In genomic region chr2:207625014-207625755, GRCh38 we compare ENCODE assay signal across 8 cellular contexts. TPM values are rescaled to one million over a fixed set of nuclear protein-coding genes. Genes with fewer than 3 reads are reported as not detected.
DNase-seq lines count a peak whose midpoint lies in the region; ATAC-seq and TF ChIP-seq lines count a peak whose summit lies in the region.

METTL21A (minus strand) TSS chr2:207625394; CDS start chr2:207624375, 1,019 bp downstream.

- peak within 1 kb of the TSS; percentile 48 for H2BK5ac ChIP-seq in trophoblast cell (ENCODE audit: low read depth, low read length, poor library complexity)

- H3K27me3 Mint-ChIP-seq in activated naive CD8-positive, alpha-beta T cell treated with anti-CD3 and anti-CD28 coated beads, Interleukin-2, amount 10 ng/mL, durations not matched to agents 7 days and 5 days, result no peaks in the 10 kb centered on the region

- TF ChIP-seq POLR2A in transverse colon (IDR thresholded peaks at IDR 0.05), result peak; percentile 41

- peak within 1 kb of the TSS; percentile 25 for H2BK12ac ChIP-seq in trophoblast cell (ENCODE audit: low read length)

- WGBS in trophoblast cell (ENCODE audit: extremely low coverage, insufficient coverage, insufficient read length), result no CpG with 5 or more reads among the region's 79 CpGs
- 0% methylated on average over 45 of the region's 79 CpGs; no CpG with 5 or more reads in 1 of the 2 donors for WGBS in transverse colon (ENCODE audit: low coverage in 1 of 2), 2 donors

- H3K23ac ChIP-seq in trophoblast cell (ENCODE audit: low read length), result no peak within 1 kb of the TSS

- peak within 1 kb of the TSS; percentile 76 for H2BK120ac ChIP-seq in trophoblast cell (ENCODE audit: insufficient read depth, low read length, poor library complexity)

- ATAC-seq in HG02678 (IDR thresholded peaks at IDR 0.05; ENCODE audit: unreplicated experiment) (peak; percentile 62), Right ventricle myocardium superior (ENCODE audit: poor library complexity) (peak; percentile 94)
- ATAC-seq in activated naive CD8-positive, alpha-beta T cell treated with anti-CD3 and anti-CD28 coated beads, Interleukin-2, amount 10 ng/mL, durations not matched to agents 7 days and 5 days (ENCODE audit: low read depth), result peak; percentile 80

- no peaks in the 10 kb centered on the region for H3K27me3 ChIP-seq in SU-DHL-6 (ENCODE audit: low read length)
- H3K27me3 ChIP-seq in trophoblast cell (ENCODE audit: insufficient read depth, low read length), result no peaks in the 10 kb centered on the region
- H3K27me3 ChIP-seq in transverse colon, result no peaks in the 10 kb centered on the region

- TF ChIP-seq CTCF in GM12874 (IDR thresholded peaks at IDR 0.05; ENCODE audit: insufficient read depth, low read depth, low read length) (peak; percentile 73), SU-DHL-6 (IDR thresholded peaks at IDR 0.05; ENCODE audit: insufficient read depth, low read length, poor library complexity, severe bottlenecking) (no peak), transverse colon (IDR thresholded peaks at IDR 0.05) (peak in 4 of 5 experiments; percentile 35 to 61 (median 44))

- H2AK5ac ChIP-seq in trophoblast cell (ENCODE audit: low read length), result no peak within 1 kb of the TSS

- peak within 1 kb of the TSS; percentile 81 for H4K8ac ChIP-seq in trophoblast cell (ENCODE audit: low read depth, low read length)

- peaks cover 28% of the 10 kb centered on the region for H3K4me1 Mint-ChIP-seq in activated naive CD8-positive, alpha-beta T cell treated with anti-CD3 and anti-CD28 coated beads, Interleukin-2, amount 10 ng/mL, durations not matched to agents 7 days and 5 days

- POLR2A ChIA-PET in activated naive CD8-positive, alpha-beta T cell treated with anti-CD3 and anti-CD28 coated beads, Interleukin-2, amount 10 ng/mL, durations not matched to agents 7 days and 5 days (lab: Charles Lee), result interaction anchor here (0.6 to 7.0 kb wide), 11 partner anchors 31 to 482 kb away, joined by 3 to 95 read pairs (median 9); partner anchors contain the start of genes CCNYL1, CREB1, KLF7 and PLEKHM3

- H4K12ac ChIP-seq in trophoblast cell (ENCODE audit: low read depth, low read length), result peak within 1 kb of the TSS; percentile 70

- H3K4me3 ChIP-seq in SU-DHL-6 (ENCODE audit: insufficient read depth, low read length, poor library complexity, severe bottlenecking), result peak within 1 kb of the TSS; percentile 88
- peak within 1 kb of the TSS; percentile 88 for H3K4me3 ChIP-seq in trophoblast cell (ENCODE audit: low read depth, low read length)
- H3K4me3 ChIP-seq in transverse colon, result peak within 1 kb of the TSS; percentile 39 to 87 (median 73)

- H3K4me1 ChIP-seq in trophoblast cell (ENCODE audit: control insufficient read depth in 1 of 2, insufficient read depth in 2 of 2, low read length in 2 of 2) (no peaks in the 10 kb centered on the region), transverse colon (peaks cover 8 to 30% (median 16%) of the 10 kb centered on the region in 4 donors)

- peak within 1 kb of the TSS; percentile 94 for H3K27ac Mint-ChIP-seq in activated naive CD8-positive, alpha-beta T cell treated with anti-CD3 and anti-CD28 coated beads, Interleukin-2, amount 10 ng/mL, durations not matched to agents 7 days and 5 days

- H3K79me1 ChIP-seq in trophoblast cell (ENCODE audit: low read length), result peaks cover 15% of the 10 kb centered on the region

- H3K4ac ChIP-seq in trophoblast cell (ENCODE audit: low read depth, low read length), result peak within 1 kb of the TSS; percentile 72

- no peaks in the 10 kb centered on the region for H3K9me3 ChIP-seq in SU-DHL-6 (ENCODE audit: insufficient read depth, low read length)
- no peaks in the 10 kb centered on the region for H3K9me3 ChIP-seq in trophoblast cell (ENCODE audit: insufficient read depth, low read depth, low read length)
- H3K9me3 ChIP-seq in transverse colon, result no peaks in the 10 kb centered on the region

- peak within 1 kb of the TSS; percentile 90 for H3K27ac ChIP-seq in SU-DHL-6 (ENCODE audit: low read depth, low read length)
- H3K27ac ChIP-seq in trophoblast cell (ENCODE audit: low read depth, low read length), result peak within 1 kb of the TSS; percentile 85
- H3K27ac ChIP-seq in transverse colon, result peak within 1 kb of the TSS; percentile 91 to 99 (median 94)

- H3K9me2 ChIP-seq in SU-DHL-6 (replicated peaks; ENCODE audit: insufficient read depth, low read length), result no peaks in the 10 kb centered on the region

- H4K20me1 ChIP-seq in SU-DHL-6 (ENCODE audit: low read depth, low read length), result no peaks in the 10 kb centered on the region

- intact Hi-C loops in Right ventricle myocardium superior (cut with DNase I) (loop anchor here (10.0 kb wide), 1 partner anchor 90 kb away; the partner anchor contains the start of gene CCNYL1), transverse colon (cut with DNase I; ENCODE audit: low total_unique reads) (loop anchor here (5.0 to 10.0 kb wide), 3 partner anchors 87 to 347 kb away; partner anchors contain the start of gene CCNYL1)

- peaks cover 11% of the 10 kb centered on the region for H3K36me3 Mint-ChIP-seq in activated naive CD8-positive, alpha-beta T cell treated with anti-CD3 and anti-CD28 coated beads, Interleukin-2, amount 10 ng/mL, durations not matched to agents 7 days and 5 days

- peak within 1 kb of the TSS; percentile 90 for H3K4me2 ChIP-seq in SU-DHL-6 (ENCODE audit: low read depth, low read length, poor library complexity, severe bottlenecking)
- H3K4me2 ChIP-seq in trophoblast cell (ENCODE audit: low read length), result peak within 1 kb of the TSS; percentile 90

- peak within 1 kb of the TSS; percentile 90 for H3K4me3 Mint-ChIP-seq in activated naive CD8-positive, alpha-beta T cell treated with anti-CD3 and anti-CD28 coated beads, Interleukin-2, amount 10 ng/mL, durations not matched to agents 7 days and 5 days

- H2AFZ ChIP-seq in SU-DHL-6 (ENCODE audit: low read depth, low read length, severe bottlenecking), result peak within 1 kb of the TSS; percentile 70
- H2AFZ ChIP-seq in trophoblast cell (ENCODE audit: insufficient read depth, low read length, poor library complexity), result peak within 1 kb of the TSS; percentile 94

- peak within 1 kb of the TSS; percentile 69 for H4K91ac ChIP-seq in trophoblast cell (ENCODE audit: low read depth, low read length)

- H3K9me3 Mint-ChIP-seq in activated naive CD8-positive, alpha-beta T cell treated with anti-CD3 and anti-CD28 coated beads, Interleukin-2, amount 10 ng/mL, durations not matched to agents 7 days and 5 days, result no peaks in the 10 kb centered on the region

- H3K79me2 ChIP-seq in SU-DHL-6 (ENCODE audit: insufficient read depth, low read length), result peaks cover 31% of the 10 kb centered on the region
- peaks cover 8% of the 10 kb centered on the region for H3K79me2 ChIP-seq in trophoblast cell (ENCODE audit: control insufficient read depth, insufficient read depth, low read length, poor library complexity)

- in situ Hi-C loops in transverse colon (cut with MboI; ENCODE audit: low pct_ligation_motif_present in 1 of 4, low pct_unique_long_range_greater_than_20kb in 1 of 4, low sequenced_read_pairs in 3 of 4), result loop anchor here in 2 of 4 donors (10.0 kb wide), 2 partner anchors 90 to 410 kb away; no protein-coding TSS in a partner anchor

- H3K14ac ChIP-seq in trophoblast cell (ENCODE audit: low read length), result peak within 1 kb of the TSS; percentile 59

- H3K18ac ChIP-seq in trophoblast cell (ENCODE audit: low read length), result peak within 1 kb of the TSS; percentile 62

- H3K9ac ChIP-seq in SU-DHL-6 (ENCODE audit: low read length), result peak within 1 kb of the TSS; percentile 91
- H3K9ac ChIP-seq in trophoblast cell (ENCODE audit: low read length), result peak within 1 kb of the TSS; percentile 90

- DNase-seq in NCI-H1105 treated with DMSO at 0.1 percent for 48 hours (lab: John Stamatoyannopoulos, UW) (peak; percentile 78), Right ventricle myocardium superior (peak; percentile 94), trophoblast cell (peak; percentile 65 to 76), transverse colon (peak; percentile 94)
- peak; percentile 93 for DNase-seq in activated naive CD8-positive, alpha-beta T cell treated with anti-CD3 and anti-CD28 coated beads, Interleukin-2, amount 10 ng/mL, durations not matched to agents 7 days and 5 days

- TF ChIP-seq EP300 in transverse colon (IDR thresholded peaks at IDR 0.05; ENCODE audit: low read depth), result peak; percentile 8

- no peaks in the 10 kb centered on the region for H3K36me3 ChIP-seq in SU-DHL-6 (ENCODE audit: low read length)
- peaks cover 5 to 9% of the 10 kb centered on the region in 2 experiments for H3K36me3 ChIP-seq in trophoblast cell (ENCODE audit: control insufficient read depth in 1 of 2, insufficient read depth in 2 of 2, low read length in 2 of 2)
- no peaks in the 10 kb centered on the region for H3K36me3 ChIP-seq in transverse colon

- H3F3A ChIP-seq in SU-DHL-6 (ENCODE audit: insufficient read depth), result peaks cover 19% of the 10 kb centered on the region

RNA-seq across cellular contexts. Expression of gene METTL21A, which starts in this region (rescaled TPM):
- 10 to 100 TPM; 21.6 to 24.0 TPM for total RNA-seq in activated naive CD8-positive, alpha-beta T cell treated with anti-CD3 and anti-CD28 coated beads, Interleukin-2, amount 10 ng/mL, durations not matched to agents 7 days and 5 days
- total RNA-seq in Right ventricle myocardium superior (14.8 TPM), transverse colon (10 to 100 TPM in 3 of 4 donors, under 1 TPM in 1; 0.60 to 25.4 (median 17.7) TPM)
- 15.3 and 15.7 TPM in 2 replicates for polyA plus RNA-seq in trophoblast cell (2013)

Comparison
In these comparisons a context has a peak if more than half of its experiments do, and no peak if none do; other contexts are left out.
1. Peak in every context shown above with its lines: DNase-seq, ATAC-seq, H3K4me3 ChIP-seq and H3K27ac ChIP-seq.